Comparison of ENCODE assay signal across 21 cellular contexts in genomic region chr17:1755993-1756306, GRCh38. TPM values are rescaled to one million over a fixed set of nuclear protein-coding genes. Genes with fewer than 3 reads are reported as not detected.
A peak's percentile ranks its signal among the peaks of the same experiment; 100 is the strongest.
DNase-seq lines count a peak whose midpoint lies in the region; ATAC-seq and TF ChIP-seq lines count a peak whose summit lies in the region.
"Had no signal": no experiment of that assay in that cellular context is flagged by ENCODE, and none has a peak within 500 bp of the region (broad histone marks: within the 10 kb centered on the region; RNA-seq: fewer than 3 reads in every experiment).

No MANE protein-coding gene starts in this region.

- H3K27me3 Mint-ChIP-seq in activated naive CD8-positive, alpha-beta T cell, result no peaks in the 10 kb centered on the region
- H3K27me3 Mint-ChIP-seq in activated naive CD8-positive, alpha-beta T cell treated with anti-CD3 and anti-CD28 coated beads, Interleukin-2, amount 50 U/mL, for 24 hours, result no peaks in the 10 kb centered on the region
- H3K27me3 Mint-ChIP-seq in endothelial cell (ENCODE audit: unreplicated experiment), result peaks cover 8% of the 10 kb centered on the region
- H3K27me3 Mint-ChIP-seq: activated naive CD8-positive, alpha-beta T cell treated with anti-CD3 and anti-CD28 coated beads for 36 hours had no signal

- peaks cover 3% of the 10 kb centered on the region for H3K4me1 Mint-ChIP-seq in activated naive CD8-positive, alpha-beta T cell (ENCODE audit: low read depth)
- peaks cover 2% of the 10 kb centered on the region for H3K4me1 Mint-ChIP-seq in activated naive CD8-positive, alpha-beta T cell treated with anti-CD3 and anti-CD28 coated beads, Interleukin-2, amount 50 U/mL, for 24 hours
- peaks cover 11% of the 10 kb centered on the region for H3K4me1 Mint-ChIP-seq in endothelial cell (ENCODE audit: unreplicated experiment)

- TF ChIP-seq CTCF in endothelial cell (IDR thresholded peaks at IDR 0.05; ENCODE audit: unreplicated experiment), result no peak
- no peak for TF ChIP-seq CTCF in uterus (IDR thresholded peaks at IDR 0.05)

- H3K27me3 ChIP-seq in neuronal stem cell (ENCODE audit: control insufficient read depth in 3 of 3, insufficient read depth in 3 of 3, low read depth in 1 of 3, low read length in 3 of 3), result peaks cover 0 to 11% (median 0%) of the 10 kb centered on the region in 3 experiments
- H3K27me3 ChIP-seq in uterus, result no peaks in the 10 kb centered on the region
- H3K27me3 ChIP-seq: left lung, upper lobe of left lung had no signal

- intact Hi-C loops in uterus (cut with DNase I; ENCODE audit: low total_unique reads), result no loop called here

- H3K4me1 ChIP-seq in neuronal stem cell (ENCODE audit: control insufficient read depth in 2 of 2, insufficient read depth in 1 of 2, low read depth in 1 of 2, low read length in 2 of 2) (peaks cover 3 to 7% of the 10 kb centered on the region in 2 donors), uterus (peaks cover 0 to 6% of the 10 kb centered on the region in 2 donors)

- H3K4me2 ChIP-seq in neuronal stem cell (ENCODE audit: insufficient read depth, low read length, poor library complexity, severe bottlenecking), result no peak overlapping the region

- no peak for TF ChIP-seq POLR2A in uterus (IDR thresholded peaks at IDR 0.05)

- H2BK12ac ChIP-seq in neuronal stem cell (ENCODE audit: low read length), result no peak overlapping the region

- no peak overlapping the region for H2BK120ac ChIP-seq in neuronal stem cell (ENCODE audit: low read depth, low read length)

- no peak overlapping the region for H2BK5ac ChIP-seq in neuronal stem cell (ENCODE audit: low read length)

- no peak overlapping the region for H3K4ac ChIP-seq in neuronal stem cell (ENCODE audit: low read length)

- H3K79me1 ChIP-seq in neuronal stem cell (ENCODE audit: low read depth, low read length), result peaks cover 1% of the 10 kb centered on the region

- H2AK5ac ChIP-seq in neuronal stem cell (ENCODE audit: low read depth, low read length), result no peak overlapping the region

- no peak overlapping the region for H3K9ac ChIP-seq in neuronal stem cell (ENCODE audit: low read depth, low read length, poor library complexity)

- no peak overlapping the region for H3K23ac ChIP-seq in neuronal stem cell (ENCODE audit: low read depth, low read length, poor library complexity)

- peak overlapping the region; percentile 80 for H3K18ac ChIP-seq in neuronal stem cell (ENCODE audit: low read length)

- peak overlapping the region; percentile 34 for H3K27ac Mint-ChIP-seq in activated naive CD8-positive, alpha-beta T cell
- no peak overlapping the region for H3K27ac Mint-ChIP-seq in activated naive CD8-positive, alpha-beta T cell treated with anti-CD3 and anti-CD28 coated beads, Interleukin-2, amount 50 U/mL, for 24 hours
- no peak overlapping the region for H3K27ac Mint-ChIP-seq in endothelial cell (ENCODE audit: unreplicated experiment)
- H3K27ac Mint-ChIP-seq: activated naive CD8-positive, alpha-beta T cell treated with anti-CD3 and anti-CD28 coated beads for 36 hours; activated T-helper 1 cell treated with anti-CD3 and anti-CD28 coated beads, Interleukin-12 subunit alpha, Interleukin-12 subunit beta, Interleukin-2, Interleukin-4 antibody, amounts not matched to agents 30 ng/mL and 10 ng/mL and 1 ng/mL, durations not matched to agents 14 hours and 24 hours and 36 hours; natural killer cell; T-helper 1 cell treated with Interleukin-12 subunit alpha and Interleukin-12 subunit beta and Interleukin-4 antibody, amounts not matched to agents 30 μg/mL and 1 μg/mL, for 36 hours had no signal

- no CpG with 5 or more reads among the region's 13 CpGs for WGBS in neuronal stem cell (ENCODE audit: extremely low coverage in 2 of 2, insufficient read length in 2 of 2, insufficient replicate concordance in 1 of 2), 2 donors

- no peak overlapping the region for H2BK15ac ChIP-seq in neuronal stem cell (ENCODE audit: low read length)

- no peak for DNase-seq in activated naive CD8-positive, alpha-beta T cell treated with anti-CD3 and anti-CD28 coated beads, Interleukin-2, amount 50 U/mL, for 24 hours
- no peak for DNase-seq in endothelial cell (ENCODE audit: low spot score)
- no peak for DNase-seq in neuronal stem cell (ENCODE audit: low spot score)
- DNase-seq in uterus, result peak in 1 of 2 donors; percentile 44
- DNase-seq in NCI-H2029 (lab: John Stamatoyannopoulos, UW), result no peak
- DNase-seq in activated naive CD4-positive, alpha-beta T cell treated with anti-CD3 and anti-CD28 coated beads, Interleukin-2, amount 50 U/mL, for 16 hours, result no peak
- DNase-seq in germinal center (ENCODE audit: low spot score), result no peak
- DNase-seq: 8988T; activated naive CD8-positive, alpha-beta T cell treated with anti-CD3 and anti-CD28 coated beads for 36 hours; effector CD4-positive, alpha-beta T cell; erythroblast; GF-D8; Karpas-422; left lung; MV-4-11; natural killer cell had no signal

- peak overlapping the region; percentile 65 for H4K8ac ChIP-seq in neuronal stem cell (ENCODE audit: low read depth, low read length)

- ATAC-seq in activated naive CD8-positive, alpha-beta T cell treated with anti-CD3 and anti-CD28 coated beads, Interleukin-2, amount 50 U/mL, for 24 hours, result no peak
- ATAC-seq: left lung, natural killer cell had no signal

- H2AFZ ChIP-seq in neuronal stem cell (ENCODE audit: low read length), result peak overlapping the region; percentile 87

- H3K36me3 ChIP-seq in neuronal stem cell (replicated peaks in 1 of 2; ENCODE audit: control insufficient read depth in 2 of 2, insufficient read depth in 2 of 2, low read length in 2 of 2) (no peaks in the 10 kb centered on the region), uterus (no peaks in the 10 kb centered on the region)
- H3K36me3 ChIP-seq: left lung, upper lobe of left lung had no signal

- H3K9me3 ChIP-seq in neuronal stem cell (replicated peaks in 1 of 2; ENCODE audit: control insufficient read depth in 2 of 2, insufficient read depth in 1 of 2, low read depth in 1 of 2, low read length in 2 of 2), result peaks cover 0 to 1% of the 10 kb centered on the region in 2 donors
- no peaks in the 10 kb centered on the region for H3K9me3 ChIP-seq in uterus
- H3K9me3 ChIP-seq: left lung, upper lobe of left lung had no signal

- H3K27ac ChIP-seq in neuronal stem cell (replicated peaks; ENCODE audit: low read length), result no peak overlapping the region
- peak overlapping the region; percentile 11 to 32 for H3K27ac ChIP-seq in uterus
- H3K27ac ChIP-seq: left lung, VCaP had no signal

- H3K4me3 Mint-ChIP-seq in activated naive CD8-positive, alpha-beta T cell, result no peak overlapping the region
- no peak overlapping the region for H3K4me3 Mint-ChIP-seq in activated naive CD8-positive, alpha-beta T cell treated with anti-CD3 and anti-CD28 coated beads, Interleukin-2, amount 50 U/mL, for 24 hours
- peak overlapping the region; percentile 47 for H3K4me3 Mint-ChIP-seq in endothelial cell (ENCODE audit: unreplicated experiment)
- H3K4me3 Mint-ChIP-seq: activated naive CD8-positive, alpha-beta T cell treated with anti-CD3 and anti-CD28 coated beads for 36 hours; activated T-helper 1 cell treated with anti-CD3 and anti-CD28 coated beads, Interleukin-12 subunit alpha, Interleukin-12 subunit beta, Interleukin-2, Interleukin-4 antibody, amounts not matched to agents 30 ng/mL and 10 ng/mL and 1 ng/mL, durations not matched to agents 14 hours and 24 hours and 36 hours; natural killer cell; T-helper 1 cell treated with Interleukin-12 subunit alpha and Interleukin-12 subunit beta and Interleukin-4 antibody, amounts not matched to agents 30 μg/mL and 1 μg/mL, for 36 hours had no signal

- H3K36me3 Mint-ChIP-seq in activated naive CD8-positive, alpha-beta T cell, result no peaks in the 10 kb centered on the region
- no peaks in the 10 kb centered on the region for H3K36me3 Mint-ChIP-seq in activated naive CD8-positive, alpha-beta T cell treated with anti-CD3 and anti-CD28 coated beads, Interleukin-2, amount 50 U/mL, for 24 hours (ENCODE audit: low read depth)
- H3K36me3 Mint-ChIP-seq in endothelial cell (ENCODE audit: low read depth, unreplicated experiment), result no peaks in the 10 kb centered on the region
- H3K36me3 Mint-ChIP-seq: activated naive CD8-positive, alpha-beta T cell treated with anti-CD3 and anti-CD28 coated beads for 36 hours; natural killer cell had no signal

- peak overlapping the region; percentile 71 for H3K14ac ChIP-seq in neuronal stem cell (ENCODE audit: low read length)

- H3K9me3 Mint-ChIP-seq in activated naive CD8-positive, alpha-beta T cell (ENCODE audit: low read depth), result no peaks in the 10 kb centered on the region
- no peaks in the 10 kb centered on the region for H3K9me3 Mint-ChIP-seq in activated naive CD8-positive, alpha-beta T cell treated with anti-CD3 and anti-CD28 coated beads, Interleukin-2, amount 50 U/mL, for 24 hours
- no peaks in the 10 kb centered on the region for H3K9me3 Mint-ChIP-seq in endothelial cell (ENCODE audit: unreplicated experiment)
- H3K9me3 Mint-ChIP-seq: activated naive CD8-positive, alpha-beta T cell treated with anti-CD3 and anti-CD28 coated beads for 36 hours; activated T-helper 1 cell treated with anti-CD3 and anti-CD28 coated beads, Interleukin-12 subunit alpha, Interleukin-12 subunit beta, Interleukin-2, Interleukin-4 antibody, amounts not matched to agents 30 ng/mL and 10 ng/mL and 1 ng/mL, durations not matched to agents 14 hours and 24 hours and 36 hours; natural killer cell; T-helper 1 cell treated with Interleukin-12 subunit alpha and Interleukin-12 subunit beta and Interleukin-4 antibody, amounts not matched to agents 30 μg/mL and 1 μg/mL, for 36 hours had no signal

- no peak overlapping the region for H4K91ac ChIP-seq in neuronal stem cell (ENCODE audit: low read depth, low read length, poor library complexity)

- no peak overlapping the region for H3K4me3 ChIP-seq in neuronal stem cell (ENCODE audit: low read length in 2 of 2)
- no peak overlapping the region for H3K4me3 ChIP-seq in uterus
- H3K4me3 ChIP-seq: left lung, upper lobe of left lung had no signal

RNA-seq across cellular contexts. Expression of gene SERPINF1, which starts 5.9 kb away (rescaled TPM):
- total RNA-seq in endothelial cell (ENCODE audit: unreplicated experiment), result 0.77 TPM
- polyA plus RNA-seq in neuronal stem cell (2013, experiment 1 of 2), result 65.7 TPM
- polyA plus RNA-seq in neuronal stem cell (2013, experiment 2 of 2), result 62.7 TPM
- 100 to 1,000 TPM; 217 to 567 (median 435) TPM for total RNA-seq in uterus
- total RNA-seq: activated T-helper 1 cell treated with anti-CD3 and anti-CD28 coated beads, Interleukin-12 subunit alpha, Interleukin-12 subunit beta, Interleukin-2, Interleukin-4 antibody, amounts not matched to agents 30 ng/mL and 10 ng/mL and 1 ng/mL, durations not matched to agents 14 hours and 24 hours and 36 hours had no signal

RNA-seq across cellular contexts. Expression of gene SERPINF2, which starts 13.3 kb away (rescaled TPM):
- 0.56 TPM for total RNA-seq in endothelial cell (ENCODE audit: unreplicated experiment)
- polyA plus RNA-seq in neuronal stem cell (2013, experiment 1 of 2), result 0.11 TPM
- 0.12 TPM for polyA plus RNA-seq in neuronal stem cell (2013, experiment 2 of 2)
- total RNA-seq in uterus, result 10 to 100 TPM in 2 of 4 donors, 1 to 10 TPM in 1, under 1 TPM in 1; 0.83 to 21.5 (median 10.0) TPM

RNA-seq across cellular contexts. Expression of gene WDR81, which starts 31.4 kb away (rescaled TPM):
- total RNA-seq in endothelial cell (ENCODE audit: unreplicated experiment) (20.0 TPM), uterus (10 to 100 TPM; 23.6 to 40.7 (median 29.9) TPM)
- polyA plus RNA-seq in neuronal stem cell (2013, experiment 1 of 2), result 2.8 TPM
- 3.3 TPM for polyA plus RNA-seq in neuronal stem cell (2013, experiment 2 of 2)

RNA-seq across cellular contexts. Expression of gene TLCD2, which starts 45.8 kb away (rescaled TPM):
- total RNA-seq in endothelial cell (ENCODE audit: unreplicated experiment) (4.4 TPM), uterus (1 to 10 TPM in 3 of 4 donors, under 1 TPM in 1; 0.88 to 8.0 (median 5.4) TPM)
- polyA plus RNA-seq in neuronal stem cell (2013, experiment 1 of 2), result 0.75 TPM
- 0.72 TPM for polyA plus RNA-seq in neuronal stem cell (2013, experiment 2 of 2)

Comparison
In these comparisons a context has a peak if more than half of its experiments do, and no peak if none do; other contexts are left out.
1. RNA of gene SERPINF1, which starts 5.9 kb away (total RNA-seq): 217 to 567 TPM in uterus; 0.77 TPM in endothelial cell (single experiment); every median in the first group is over 100 times any median in the second.